ENCODE assay signal across 8 cellular contexts in genomic region chr14:35533357-35534129, GRCh38. TPM values are rescaled to one million over a fixed set of nuclear protein-coding genes. Genes with fewer than 3 reads are reported as not detected.
A peak's percentile ranks its signal among the peaks of the same experiment; 100 is the strongest.
DNase-seq lines count a peak whose midpoint lies in the region; ATAC-seq, FAIRE-seq and TF ChIP-seq lines count a peak whose summit lies in the region.

No MANE protein-coding gene starts in this region.

- dilution Hi-C loops in endothelial cell of umbilical vein (cut with MboI; ENCODE audit: extremely low pct_ligation_motif_present, low sequenced_read_pairs), result no loop called here

- TF ChIP-seq CTCF in AG10803 (conservative IDR thresholded peaks at IDR 0.05; ENCODE audit: low read length) (no peak), endothelial cell of umbilical vein (IDR thresholded peaks at IDR 0.05; ENCODE audit: extremely low read depth in 1 of 2, insufficient read depth in 1 of 2, low read depth in 1 of 2, low read length in 2 of 2) (no peak)

- H3K27me3 ChIP-seq in endothelial cell of umbilical vein (ENCODE audit: control insufficient read depth in 2 of 2, insufficient read depth in 2 of 2, low read length in 2 of 2), result peaks cover 41 to 61% of the 10 kb centered on the region in 2 experiments
- H3K27me3 ChIP-seq in mucosa of rectum (ENCODE audit: control insufficient read depth in 2 of 2, insufficient read depth in 2 of 2, low read length in 2 of 2), result peaks cover 31 to 34% of the 10 kb centered on the region in 2 donors

- POLR2A ChIA-PET in endothelial cell of umbilical vein (lab: Charles Lee), result no interaction called here

- H4K20me1 ChIP-seq in endothelial cell of umbilical vein (replicated peaks; ENCODE audit: control insufficient read depth, extremely low read depth, insufficient read depth, low read length), result no peaks in the 10 kb centered on the region

- H3K9me1 ChIP-seq in endothelial cell of umbilical vein (replicated peaks; ENCODE audit: control insufficient read depth, extremely low read depth, insufficient read depth, low read length), result no peaks in the 10 kb centered on the region

- no peaks in the 10 kb centered on the region for H3K79me2 ChIP-seq in endothelial cell of umbilical vein (ENCODE audit: control insufficient read depth, insufficient read depth, low read length)

- BruUV-seq in endothelial cell of umbilical vein (replicated peaks; lab: Mats Ljungman, UMichigan), result no TSS peak

- intact Hi-C loops in endothelial cell of umbilical vein (cut with micrococcal nuclease), result loop anchor here (1.0 to 5.0 kb wide), 3 partner anchors 154 to 294 kb away; partner anchors contain the start of genes BRMS1L and RALGAPA1

- FAIRE-seq in endothelial cell of umbilical vein (lab: Jason Lieb, UNC), result peak; percentile 40

- TF ChIP-seq POLR2A in endothelial cell of umbilical vein (IDR thresholded peaks at IDR 0.05; ENCODE audit: low read depth, low read length), result no peak

- H3K27ac ChIP-seq in endothelial cell of umbilical vein (ENCODE audit: insufficient read depth, low read depth, low read length) (no peak overlapping the region), mucosa of rectum (ENCODE audit: low read depth in 2 of 2, low read length in 2 of 2) (no peak overlapping the region)

- H3K36me3 ChIP-seq in endothelial cell of umbilical vein (ENCODE audit: control insufficient read depth in 2 of 2, extremely low read depth in 1 of 2, insufficient read depth in 2 of 2, low read length in 2 of 2) (no peaks in the 10 kb centered on the region), mucosa of rectum (ENCODE audit: control insufficient read depth in 2 of 2, insufficient read depth in 2 of 2, low read length in 2 of 2) (no peaks in the 10 kb centered on the region)

- H3K4me3 ChIP-seq in AG10803 (ENCODE audit: low read length) (peak overlapping the region; percentile 58), endothelial cell of umbilical vein (replicated peaks in 1 of 3; ENCODE audit: insufficient read depth in 1 of 3, low read depth in 1 of 3, low read length in 3 of 3) (peak overlapping the region; percentile 48 to 80 (median 63)), mucosa of rectum (ENCODE audit: low read length in 2 of 2) (peak overlapping the region; percentile 65)

- H3K9me3 ChIP-seq in endothelial cell of umbilical vein (replicated peaks; ENCODE audit: control insufficient read depth, insufficient read depth, low read length) (no peaks in the 10 kb centered on the region), mucosa of rectum (ENCODE audit: control insufficient read depth in 2 of 2, low read length in 2 of 2) (no peaks in the 10 kb centered on the region)

- H3K4me1 ChIP-seq in endothelial cell of umbilical vein (ENCODE audit: control insufficient read depth, extremely low read depth, insufficient read depth, low read length) (peaks cover 17% of the 10 kb centered on the region), mucosa of rectum (ENCODE audit: control insufficient read depth in 2 of 2, insufficient read depth in 2 of 2, low read length in 2 of 2) (peaks cover 13 to 15% of the 10 kb centered on the region in 2 donors)

- CTCF ChIA-PET in endothelial cell of umbilical vein (lab: Charles Lee), result interaction anchor here (0.7 to 5.1 kb wide), 7 partner anchors 11 to 285 kb away, joined by 3 to 28 read pairs (median 6); no protein-coding TSS in a partner anchor

- DNase-seq in AG10803 (ENCODE audit: low read depth) (peak; percentile 20), NCI-H460 (ENCODE audit: extremely low read depth, low read depth) (peak; percentile 38), endothelial cell of umbilical vein (ENCODE audit: low read depth, low spot score) (peak; percentile 60)
- peak; percentile 18 to 21 for DNase-seq in activated CD8-positive, alpha-beta memory T cell treated with anti-CD3 and anti-CD28 coated beads for 4 hours (ENCODE audit: low read depth in 2 of 2)
- DNase-seq in stimulated activated CD8-positive, alpha-beta memory T cell treated with anti-CD3 and anti-CD28 coated beads, Interleukin-7, amount 100 ng/mL, for 48 hours (ENCODE audit: extremely low read depth in 1 of 2, low read depth in 1 of 2), result peak; percentile 45 to 68

- H2AFZ ChIP-seq in endothelial cell of umbilical vein (ENCODE audit: low read depth, low read length), result peak overlapping the region; percentile 90

- ATAC-seq in GM19035 (IDR thresholded peaks at IDR 0.05; ENCODE audit: unreplicated experiment) (peak; percentile 76), HG03196 (IDR thresholded peaks at IDR 0.05; ENCODE audit: unreplicated experiment) (peak; percentile 78)

- H3K9ac ChIP-seq in endothelial cell of umbilical vein (replicated peaks; ENCODE audit: extremely low read depth, insufficient read depth, low read length) (no peak overlapping the region), mucosa of rectum (ENCODE audit: low read depth in 1 of 2, low read length in 2 of 2) (no peak overlapping the region)

- peak overlapping the region; percentile 71 for H3K4me2 ChIP-seq in endothelial cell of umbilical vein (ENCODE audit: insufficient read depth, low read length)

TF ChIP-seq in endothelial cell of umbilical vein, 7 proteins besides CTCF, POLR2A, EP300 and RAD21:
- TF ChIP-seq EZH2 (IDR thresholded peaks at IDR 0.05; ENCODE audit: borderline replicate concordance, low read depth, low read length, severe bottlenecking) (peak; percentile 72), FOS (IDR thresholded peaks at IDR 0.05; ENCODE audit: borderline replicate concordance, insufficient read depth, low read length) (no peak)

RNA-seq across cellular contexts. Expression of gene INSM2, which starts 0.4 kb away (rescaled TPM):
- not detected in 2 replicates for total RNA-seq in NCI-H460 (2014; rRNA removed; shearing (Covaris generic))
- polyA plus RNA-seq in NCI-H460 (2014; cell fraction: nucleus; rRNA removed), result 0.06 TPM in 1 of 2 replicates, not detected in the other
- total RNA-seq in endothelial cell of umbilical vein, result not detected in 2 replicates
- polyA plus RNA-seq in endothelial cell of umbilical vein, result not detected in 2 replicates
- not detected in 2 replicates for polyA plus RNA-seq in endothelial cell of umbilical vein (2011; cell fraction: cytosol; rRNA removed)
- 0.05 TPM in 1 of 2 replicates, not detected in the other for polyA plus RNA-seq in endothelial cell of umbilical vein (2011; cell fraction: nucleus; rRNA removed)
- not detected in 2 replicates for polyA plus RNA-seq in endothelial cell of umbilical vein (2012)
- not detected in 2 replicates for polyA minus RNA-seq in endothelial cell of umbilical vein
- 0.31 TPM for polyA minus RNA-seq in endothelial cell of umbilical vein (2011; cell fraction: cytosol; rRNA and poly(A)+ RNA removed)
- 0.24 TPM in 1 of 2 replicates, not detected in the other for polyA minus RNA-seq in endothelial cell of umbilical vein (2011; cell fraction: nucleus; rRNA and poly(A)+ RNA removed)
